Comparison of ENCODE assay signal across 2 cellular contexts in genomic region chr20:47213960-47214359, GRCh38.
TF ChIP-seq lines count a peak whose summit lies in the region.

No MANE protein-coding gene starts in this region.

TF ChIP-seq in H1, 55 proteins besides CTCF, POLR2A, EP300 and RAD21 (continued from another document):
- no peak for TF ChIP-seq CHD7 (IDR thresholded peaks at IDR 0.05; ENCODE audit: insufficient replicate concordance, low read length)
- no peak for TF ChIP-seq BCL11A (IDR thresholded peaks at IDR 0.05; ENCODE audit: low read depth in 2 of 2, low read length in 2 of 2)
- no peak for TF ChIP-seq YY1 (IDR thresholded peaks at IDR 0.05; ENCODE audit: low read depth, low read length)
- no peak for TF ChIP-seq SP1 (IDR thresholded peaks at IDR 0.05; ENCODE audit: low read depth, low read length)
- no peak for TF ChIP-seq NANOG (IDR thresholded peaks at IDR 0.05; ENCODE audit: insufficient read depth, low read depth, low read length, poor library complexity, severe bottlenecking)
- TF ChIP-seq EZH2 (IDR thresholded peaks at IDR 0.05; ENCODE audit: low read depth, low read length, severe bottlenecking), result no peak
- TF ChIP-seq GABPA (IDR thresholded peaks at IDR 0.05; ENCODE audit: borderline replicate concordance, insufficient read depth, low read length), result no peak
- TF ChIP-seq SP2 (IDR thresholded peaks at IDR 0.05; ENCODE audit: low read length), result no peak
- no peak for TF ChIP-seq SIX5 (IDR thresholded peaks at IDR 0.05; ENCODE audit: low read depth, low read length)
- no peak for TF ChIP-seq RXRA (IDR thresholded peaks at IDR 0.05; ENCODE audit: insufficient read depth, low read depth, low read length)
- no peak for TF ChIP-seq CREB1 (IDR thresholded peaks at IDR 0.05)
- no peak for TF ChIP-seq USF2 (IDR thresholded peaks at IDR 0.05; ENCODE audit: low read length)
- TF ChIP-seq RBBP5 (IDR thresholded peaks at IDR 0.05; ENCODE audit: borderline replicate concordance, low read depth, low read length), result no peak
- TF ChIP-seq KDM1A (IDR thresholded peaks at IDR 0.05; ENCODE audit: borderline replicate concordance, low read length), result no peak
- TF ChIP-seq TCF12 (IDR thresholded peaks at IDR 0.05; ENCODE audit: low read depth, low read length), result no peak
- no peak for TF ChIP-seq NRF1 (IDR thresholded peaks at IDR 0.05; ENCODE audit: low read depth, low read length)
- no peak for TF ChIP-seq CTBP2 (IDR thresholded peaks at IDR 0.05; ENCODE audit: borderline replicate concordance, insufficient read depth, insufficient read length, low read length)
- no peak for TF ChIP-seq CBX5 (IDR thresholded peaks at IDR 0.05; ENCODE audit: low read depth, low read length)

TF ChIP-seq in neural cell, 6 proteins besides CTCF, POLR2A, EP300 and RAD21 (continued from another document):
- TF ChIP-seq REST (IDR thresholded peaks at IDR 0.05; ENCODE audit: borderline replicate concordance), result peak; percentile 89
- no peak for TF ChIP-seq SMC3 (conservative IDR thresholded peaks at IDR 0.05; ENCODE audit: poor library complexity)
